11 cellular contexts compared by ENCODE assay signal in genomic region chr2:155871940-155872339, GRCh38.
"Had no signal": no experiment of that assay in that cellular context is flagged by ENCODE, and none has a peak within 500 bp of the region (broad histone marks: within the 10 kb centered on the region; RNA-seq: fewer than 3 reads in every experiment).

No MANE protein-coding gene starts in this region.

- H2AFZ ChIP-seq: GM23248, GM23338 had no signal

- H3K4me1 ChIP-seq: HAP-1 had no signal

- H3K9me3 ChIP-seq: HAP-1 had no signal

- H3K4me2 ChIP-seq: GM23338 had no signal

- H3K27ac ChIP-seq: GM23248 had no signal

- H3K36me3 ChIP-seq: HAP-1 had no signal

- H3K4me3 ChIP-seq: GM23248, GM23338, HAP-1 had no signal

- H3K9ac ChIP-seq: GM23248 had no signal

- FAIRE-seq: H1, H54 had no signal

- ATAC-seq: GM23338, HCT116 had no signal

- DNase-seq: GM23248, GOT3, H7, H9, HCEC 1CT, HFFc6 had no signal
